Comparison of ENCODE assay signal across 1 cellular context in the genomic region with DNA sequence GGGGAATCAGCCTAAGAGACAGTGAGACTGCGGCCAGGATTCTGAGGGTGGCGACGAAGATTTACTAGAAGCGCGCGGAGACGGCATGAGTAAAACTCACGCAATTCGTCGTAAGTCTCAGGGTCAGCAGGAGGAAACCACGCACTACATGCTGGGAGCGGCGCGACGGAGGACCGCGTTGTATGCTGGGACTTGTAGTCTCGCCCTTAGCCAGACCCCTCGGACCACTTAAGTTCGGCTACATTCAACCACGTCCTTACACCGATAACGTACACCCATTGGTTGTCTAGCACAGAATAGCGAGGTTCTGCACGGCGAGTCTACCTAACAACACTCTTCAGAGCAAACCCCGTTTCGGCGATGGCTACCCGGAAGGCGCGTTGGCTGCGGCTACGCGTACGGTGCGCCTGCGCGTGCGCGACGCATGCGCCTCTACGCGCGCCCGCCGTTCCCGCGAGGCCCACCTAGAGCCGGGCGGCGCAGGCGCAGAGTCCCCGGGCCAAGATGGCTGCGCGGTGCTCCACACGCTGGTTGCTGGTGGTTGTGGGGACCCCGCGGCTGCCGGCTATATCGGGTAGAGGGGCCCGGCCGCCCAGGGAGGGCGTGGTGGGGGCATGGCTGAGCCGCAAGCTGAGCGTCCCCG.
TF ChIP-seq lines count a peak whose summit lies in the region.

Gene DNAJA3 (plus strand): TSS at position 491 of the 643 bp plus-strand sequence. CDS start 14 bp downstream, at position 505.

TF ChIP-seq in K562, 482 proteins besides CTCF, POLR2A, EP300 and RAD21 (continued from another document and continues in another):
- TF ChIP-seq ZNF609 (CRISPR knock-in tag; IDR thresholded peaks at IDR 0.05; ENCODE audit: borderline replicate concordance) = peak; percentile 89; the same call in 1 of the 2 replicates
- peak; percentile 58; the same call in 1 of the 2 replicates for TF ChIP-seq ETV1 (tag; conservative IDR thresholded peaks at IDR 0.05; ENCODE audit: low read depth)
- peak; percentile 69 for TF ChIP-seq GTF2F1 (IDR thresholded peaks at IDR 0.05; ENCODE audit: low read depth, low read length)
- TF ChIP-seq, protein P1, sequence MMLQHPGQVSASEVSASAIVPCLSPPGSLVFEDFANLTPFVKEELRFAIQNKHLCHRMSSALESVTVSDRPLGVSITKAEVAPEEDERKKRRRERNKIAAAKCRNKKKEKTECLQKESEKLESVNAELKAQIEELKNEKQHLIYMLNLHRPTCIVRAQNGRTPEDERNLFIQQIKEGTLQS (IDR thresholded peaks at IDR 0.05) = peak; percentile 92
- TF ChIP-seq, protein P1 (CRISPR knock-in tag; conservative IDR thresholded peaks at IDR 0.05) = no peak
- TF ChIP-seq TRIM24 (IDR thresholded peaks at IDR 0.05) = 0 out of 4 replicates have a peak, but pooled peaks of 1 of the 2 experiments have one; percentile 30
- TF ChIP-seq, protein P2, sequence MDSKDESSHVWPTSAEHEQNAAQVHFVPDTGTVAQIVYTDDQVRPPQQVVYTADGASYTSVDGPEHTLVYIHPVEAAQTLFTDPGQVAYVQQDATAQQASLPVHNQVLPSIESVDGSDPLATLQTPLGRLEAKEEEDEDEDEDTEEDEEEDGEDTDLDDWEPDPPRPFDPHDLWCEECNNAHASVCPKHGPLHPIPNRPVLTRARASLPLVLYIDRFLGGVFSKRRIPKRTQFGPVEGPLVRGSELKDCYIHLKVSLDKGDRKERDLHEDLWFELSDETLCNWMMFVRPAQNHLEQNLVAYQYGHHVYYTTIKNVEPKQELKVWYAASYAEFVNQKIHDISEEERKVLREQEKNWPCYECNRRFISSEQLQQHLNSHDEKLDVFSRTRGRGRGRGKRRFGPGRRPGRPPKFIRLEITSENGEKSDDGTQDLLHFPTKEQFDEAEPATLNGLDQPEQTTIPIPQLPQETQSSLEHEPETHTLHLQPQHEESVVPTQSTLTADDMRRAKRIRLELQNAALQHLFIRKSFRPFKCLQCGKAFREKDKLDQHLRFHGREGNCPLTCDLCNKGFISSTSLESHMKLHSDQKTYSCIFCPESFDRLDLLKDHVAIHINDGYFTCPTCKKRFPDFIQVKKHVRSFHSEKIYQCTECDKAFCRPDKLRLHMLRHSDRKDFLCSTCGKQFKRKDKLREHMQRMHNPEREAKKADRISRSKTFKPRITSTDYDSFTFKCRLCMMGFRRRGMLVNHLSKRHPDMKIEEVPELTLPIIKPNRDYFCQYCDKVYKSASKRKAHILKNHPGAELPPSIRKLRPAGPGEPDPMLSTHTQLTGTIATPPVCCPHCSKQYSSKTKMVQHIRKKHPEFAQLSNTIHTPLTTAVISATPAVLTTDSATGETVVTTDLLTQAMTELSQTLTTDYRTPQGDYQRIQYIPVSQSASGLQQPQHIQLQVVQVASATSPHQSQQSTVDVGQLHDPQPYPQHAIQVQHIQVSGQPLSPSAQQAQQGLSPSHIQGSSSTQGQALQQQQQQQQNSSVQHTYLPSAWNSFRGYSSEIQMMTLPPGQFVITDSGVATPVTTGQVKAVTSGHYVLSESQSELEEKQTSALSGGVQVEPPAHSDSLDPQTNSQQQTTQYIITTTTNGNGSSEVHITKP (IDR thresholded peaks at IDR 0.05; ENCODE audit: partially characterized antibody) = peak; percentile 70
- TF ChIP-seq FOXP1 (CRISPR knock-in tag; IDR thresholded peaks at IDR 0.05) = 0 out of 2 replicates have a peak, but pooled peaks have one; percentile 69
- TF ChIP-seq ZNF282 (CRISPR knock-in tag; IDR thresholded peaks at IDR 0.05) = peak; percentile 86; the same call in 1 of the 2 replicates
- TF ChIP-seq TEAD1 (CRISPR knock-in tag; IDR thresholded peaks at IDR 0.05) = peak; percentile 25 to 55; a peak in 2 of 4 replicates
- TF ChIP-seq PHF8 (IDR thresholded peaks at IDR 0.05; ENCODE audit: borderline replicate concordance, low read length) = peak; percentile 90
- peak; percentile 96 for TF ChIP-seq RBM25 (IDR thresholded peaks at IDR 0.05; ENCODE audit: low read depth, low read length, severe bottlenecking)
- no peak for TF ChIP-seq RBM34 (IDR thresholded peaks at IDR 0.05; ENCODE audit: borderline replicate concordance, insufficient read depth, low read length)
- peak; percentile 97 for TF ChIP-seq CREB3L1 (IDR thresholded peaks at IDR 0.05; ENCODE audit: borderline replicate concordance, low read depth)
- no peak for TF ChIP-seq RERE (CRISPR knock-in tag; IDR thresholded peaks at IDR 0.05; ENCODE audit: borderline replicate concordance)
- TF ChIP-seq ZNF668 (CRISPR knock-in tag; IDR thresholded peaks at IDR 0.05) = no peak
- peak; percentile 64; the same call in 1 of the 2 replicates for TF ChIP-seq DIDO1 (tag; IDR thresholded peaks at IDR 0.05; ENCODE audit: low read depth)
- TF ChIP-seq, protein P3, sequence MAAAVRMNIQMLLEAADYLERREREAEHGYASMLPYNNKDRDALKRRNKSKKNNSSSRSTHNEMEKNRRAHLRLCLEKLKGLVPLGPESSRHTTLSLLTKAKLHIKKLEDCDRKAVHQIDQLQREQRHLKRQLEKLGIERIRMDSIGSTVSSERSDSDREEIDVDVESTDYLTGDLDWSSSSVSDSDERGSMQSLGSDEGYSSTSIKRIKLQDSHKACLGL (CRISPR knock-in tag; IDR thresholded peaks at IDR 0.05; ENCODE audit: borderline replicate concordance, poor library complexity, severe bottlenecking) = peak; percentile 97
- peak; percentile 68; the same call in 1 of the 2 replicates for TF ChIP-seq TFAP4 (CRISPR knock-in tag; IDR thresholded peaks at IDR 0.05; ENCODE audit: borderline replicate concordance)
- TF ChIP-seq NBN (IDR thresholded peaks at IDR 0.05; ENCODE audit: low read depth) = peak; percentile 88
- peak; percentile 97 for TF ChIP-seq RBFOX2 (IDR thresholded peaks at IDR 0.05; ENCODE audit: low read depth, low read length)
- TF ChIP-seq NCOA6 (IDR thresholded peaks at IDR 0.05) = peak; percentile 80; the same call in 1 of the 2 replicates
- TF ChIP-seq ZBTB7A (IDR thresholded peaks at IDR 0.05; ENCODE audit: borderline replicate concordance, control insufficient read depth, low read depth, low read length) = peak; percentile 8; the same call in 1 of the 2 replicates
- TF ChIP-seq ZNF263 (CRISPR knock-in tag; IDR thresholded peaks at IDR 0.05; ENCODE audit: borderline replicate concordance) = peak; percentile 32; the same call in 1 of the 2 replicates
- TF ChIP-seq ZBTB17 (CRISPR knock-in tag; IDR thresholded peaks at IDR 0.05) = peak; percentile 61; the same call in 1 of the 2 replicates
- peak; percentile 91 for TF ChIP-seq HNRNPLL (IDR thresholded peaks at IDR 0.05; ENCODE audit: low read depth, low read length, poor library complexity, severe bottlenecking)
- TF ChIP-seq TAF9B (IDR thresholded peaks at IDR 0.05; ENCODE audit: partially characterized antibody) = peak; percentile 96
- TF ChIP-seq PHF20 (IDR thresholded peaks at IDR 0.05; ENCODE audit: partially characterized antibody) = peak; percentile 68
- peak; percentile 96 for TF ChIP-seq ZNF143 (CRISPR knock-in tag; IDR thresholded peaks at IDR 0.05)
- peak; percentile 85 for TF ChIP-seq NR2C1 (IDR thresholded peaks at IDR 0.05)
- peak; percentile 94 for TF ChIP-seq NR2C1 (tag; IDR thresholded peaks at IDR 0.05)
- TF ChIP-seq ELF1 (tag; IDR thresholded peaks at IDR 0.05) = peak; percentile 99
- TF ChIP-seq ZNF280A (IDR thresholded peaks at IDR 0.05; ENCODE audit: low read depth, partially characterized antibody) = no peak
- no peak; the same call in 1 of the 2 replicates for TF ChIP-seq MAFF (IDR thresholded peaks at IDR 0.05; ENCODE audit: low read length)
- TF ChIP-seq U2AF1 (optimal IDR thresholded peaks at IDR 0.05; ENCODE audit: low read depth, low read length) = peak; percentile 60
- TF ChIP-seq ZNF41 (CRISPR knock-in tag; conservative IDR thresholded peaks at IDR 0.05) = 0 out of 2 replicates have a peak, but pooled peaks have one; percentile 46
